In genomic region chr2:142778289-142778688, GRCh38 we compare ENCODE assay signal across 15 cellular contexts.
DNase-seq lines count a peak whose midpoint lies in the region; ATAC-seq and TF ChIP-seq lines count a peak whose summit lies in the region.
"Had no signal": no experiment of that assay in that cellular context is flagged by ENCODE, and none has a peak within 500 bp of the region (broad histone marks: within the 10 kb centered on the region; RNA-seq: fewer than 3 reads in every experiment).

No MANE protein-coding gene starts in this region.

- no peak overlapping the region for H3K4me3 ChIP-seq in lower lobe of right lung
- no peak overlapping the region for H3K4me3 ChIP-seq in stomach
- H3K4me3 ChIP-seq: BLaER1, GM23338 had no signal

- TF ChIP-seq POLR2A in stomach (IDR thresholded peaks at IDR 0.05): no peak

- H3K4me1 ChIP-seq in lower lobe of right lung (no peaks in the 10 kb centered on the region), stomach (no peaks in the 10 kb centered on the region)
- H3K4me1 ChIP-seq: BLaER1 had no signal

- 37 to 62% (median 61%) methylated on average over 3 of the region's 3 CpGs for WGBS in stomach, 5 donors

- TF ChIP-seq EP300 in stomach (IDR thresholded peaks at IDR 0.05): no peak

- H3K27me3 ChIP-seq in lower lobe of right lung (ENCODE audit: low read depth) (no peaks in the 10 kb centered on the region), stomach (no peaks in the 10 kb centered on the region)
- H3K27me3 ChIP-seq: BLaER1 had no signal

- H3K27ac ChIP-seq in lower lobe of right lung (no peak overlapping the region), stomach (no peak overlapping the region)
- H3K27ac ChIP-seq: BLaER1 had no signal

- no peaks in the 10 kb centered on the region for H3K36me3 ChIP-seq in lower lobe of right lung
- H3K36me3 ChIP-seq in stomach: no peaks in the 10 kb centered on the region
- H3K36me3 ChIP-seq: BLaER1 had no signal

- TF ChIP-seq CTCF in lower lobe of right lung (IDR thresholded peaks at IDR 0.05) (no peak), stomach (IDR thresholded peaks at IDR 0.05) (no peak)

- DNase-seq in H4 (ENCODE audit: low spot score) (peak; percentile 17), MV-4-11 (lab: John Stamatoyannopoulos, UW) (peak; percentile 25), fibroblast of gingiva (ENCODE audit: low read depth) (peak; percentile 19), lower lobe of right lung (no peak), GM19238 (ENCODE audit: insufficient read length, low spot score) (no peak), HK-2 (ENCODE audit: unreplicated experiment) (no peak), stomach (no peak)
- DNase-seq: 8988T; CD4-positive, alpha-beta memory T cell; H7; HFFc6 had no signal

- ATAC-seq in lower lobe of right lung: peak; percentile 47 to 67
- no peak for ATAC-seq in HG02588 (IDR thresholded peaks at IDR 0.05; ENCODE audit: unreplicated experiment)
- ATAC-seq: GM23338, HCT116 had no signal

- H3K9me3 ChIP-seq in lower lobe of right lung (peaks cover 5% of the 10 kb centered on the region), stomach (peaks cover 0 to 7% (median 0%) of the 10 kb centered on the region in 4 donors)
- H3K9me3 ChIP-seq: BLaER1 had no signal

- intact Hi-C loops in lower lobe of right lung (cut with DNase I): no loop called here
- intact Hi-C loops in stomach (cut with DNase I; ENCODE audit: low total_unique reads): no loop called here

Comparison
In these comparisons a context has a peak if more than half of its experiments do, and no peak if none do; other contexts are left out.
1. DNase-seq: peak in H4 (single experiment), MV-4-11 (single experiment) and fibroblast of gingiva (single experiment); none in lower lobe of right lung (single experiment), GM19238 (single experiment), HK-2 (single experiment) and stomach (single experiment).